ENCODE assay signal across 9 cellular contexts in genomic region chr11:63528729-63529278, GRCh38. TPM values are rescaled to one million over a fixed set of nuclear protein-coding genes. Genes with fewer than 3 reads are reported as not detected.
A peak's percentile ranks its signal among the peaks of the same experiment; 100 is the strongest.
DNase-seq lines count a peak whose midpoint lies in the region; TF ChIP-seq lines count a peak whose summit lies in the region.
"Not testable (repeated sequence)": the region's sequence is repeated elsewhere in the genome, so short reads cannot be mapped to it uniquely, and the experiment has no call there.
"Had no signal": no experiment of that assay in that cellular context is flagged by ENCODE, and none has a peak within 500 bp of the region (broad histone marks: within the 10 kb centered on the region; RNA-seq: fewer than 3 reads in every experiment).

No MANE protein-coding gene starts in this region.

- intact Hi-C loops in Calu3 (cut with micrococcal nuclease; ENCODE audit: unreplicated experiment), result not testable (repeated sequence)

- H3K4ac ChIP-seq in mesendoderm (ENCODE audit: low read depth, low read length), result peak overlapping the region; percentile 96

- CTCF ChIA-PET in Calu3 (lab: Charles Lee), result not testable (repeated sequence)

- not testable (repeated sequence) for H4K8ac ChIP-seq in mesendoderm (ENCODE audit: low read depth, low read length)

- H3K4me1 Mint-ChIP-seq in Calu3 (ENCODE audit: low read depth, unreplicated experiment) (peaks cover 58% of the 10 kb centered on the region), endodermal cell (peaks cover 49% of the 10 kb centered on the region), immature natural killer cell (peaks cover 41 to 46% of the 10 kb centered on the region in 2 donors)
- peaks cover 44% of the 10 kb centered on the region for H3K4me1 Mint-ChIP-seq in activated naive CD8-positive, alpha-beta T cell (ENCODE audit: low read depth)

- H3K56ac ChIP-seq in mesendoderm (ENCODE audit: low read length), result peak overlapping the region; percentile 88

- H3K4me2 ChIP-seq in Loucy (ENCODE audit: low read depth, low read length, poor library complexity, severe bottlenecking); mesendoderm (ENCODE audit: low read length): not testable (repeated sequence)

- not testable (repeated sequence) for H3K27ac ChIP-seq in endodermal cell (ENCODE audit: low read depth, low read length)
- peak overlapping the region; percentile 89 for H3K27ac ChIP-seq in mesendoderm (ENCODE audit: low read depth, low read length)
- peak overlapping the region; percentile 78 for H3K27ac ChIP-seq in substantia nigra (ENCODE audit: low read depth, low read length, poor library complexity, severe bottlenecking)

- not testable (repeated sequence) for TF ChIP-seq CTCF in Calu3 (IDR thresholded peaks at IDR 0.05; ENCODE audit: unreplicated experiment); Loucy (conservative IDR thresholded peaks at IDR 0.05; ENCODE audit: low read length); endodermal cell (conservative IDR thresholded peaks at IDR 0.05)

- H3K79me1 ChIP-seq in mesendoderm (ENCODE audit: low read length), result not testable (repeated sequence)

- H3K4me1 ChIP-seq in Loucy (ENCODE audit: insufficient read depth, low read length, poor library complexity, severe bottlenecking), result peaks cover 53% of the 10 kb centered on the region
- H3K4me1 ChIP-seq in endodermal cell (ENCODE audit: control insufficient read depth, insufficient read depth, low read length), result peaks cover 11% of the 10 kb centered on the region
- H3K4me1 ChIP-seq in mesendoderm (ENCODE audit: control insufficient read depth, low read depth, low read length), result peaks cover 10% of the 10 kb centered on the region

- peak overlapping the region; percentile 53 for H3K9ac ChIP-seq in Loucy (ENCODE audit: low read depth, low read length, poor library complexity, severe bottlenecking)
- H3K9ac ChIP-seq in endodermal cell (ENCODE audit: extremely low read depth, low read length, poor library complexity, severe bottlenecking), result peak overlapping the region; percentile 64
- H3K9ac ChIP-seq in mesendoderm (ENCODE audit: low read length), result peak overlapping the region; percentile 46

- not testable (repeated sequence) for H3F3A ChIP-seq in Loucy (ENCODE audit: low read depth)

- not testable (repeated sequence) for H3K9me3 ChIP-seq in Loucy (ENCODE audit: insufficient read depth, low read depth, low read length)
- H3K9me3 ChIP-seq in endodermal cell (ENCODE audit: control insufficient read depth, low read length), result peaks cover 11% of the 10 kb centered on the region

- not testable (repeated sequence) for H3K23ac ChIP-seq in mesendoderm (ENCODE audit: low read length)

- H3K9me3 Mint-ChIP-seq in Calu3 (ENCODE audit: low read depth, unreplicated experiment); activated naive CD8-positive, alpha-beta T cell (ENCODE audit: low read depth); immature natural killer cell: not testable (repeated sequence)
- peaks cover 22% of the 10 kb centered on the region for H3K9me3 Mint-ChIP-seq in endodermal cell

- not testable (repeated sequence) for H2AFZ ChIP-seq in Loucy (ENCODE audit: low read length)

- BruUV-seq in Calu3 (replicated peaks; lab: Mats Ljungman, UMichigan), result TSS peak; percentile 77

- peak overlapping the region; percentile 89 for H2BK120ac ChIP-seq in mesendoderm (ENCODE audit: low read depth, low read length)

- not testable (repeated sequence) for H3K4me3 ChIP-seq in Loucy (ENCODE audit: low read length, poor library complexity, severe bottlenecking); mesendoderm (ENCODE audit: low read length)
- H3K4me3 ChIP-seq in endodermal cell (ENCODE audit: low read length), result peak overlapping the region; percentile 77

- not testable (repeated sequence) for H3K27me3 ChIP-seq in Loucy (ENCODE audit: insufficient read depth, low read length, poor library complexity, severe bottlenecking); endodermal cell (ENCODE audit: control insufficient read depth, insufficient read depth, low read length, poor library complexity, severe bottlenecking); mesendoderm (ENCODE audit: insufficient read depth, low read length, poor library complexity)

- WGBS in endodermal cell (ENCODE audit: insufficient coverage in 1 of 2, insufficient read length in 1 of 2), 2 experiments, result 19 to 50% methylated on average over 1 of the region's 3 CpGs
- WGBS in mesendoderm (ENCODE audit: extremely low coverage, insufficient coverage, low lambda C conversion rate), result no CpG with 5 or more reads among the region's 3 CpGs

- not testable (repeated sequence) for H4K5ac ChIP-seq in mesendoderm (ENCODE audit: low read length)

- H2BK15ac ChIP-seq in mesendoderm (replicated peaks; ENCODE audit: low read depth), result not testable (repeated sequence)

- peak overlapping the region; percentile 68 for H3K18ac ChIP-seq in mesendoderm (ENCODE audit: low read length)

- not testable (repeated sequence) for H3K79me2 ChIP-seq in Loucy (ENCODE audit: insufficient read depth, low read length); mesendoderm (ENCODE audit: control insufficient read depth, insufficient read depth, low read length)

- not testable (repeated sequence) for H3K36me3 ChIP-seq in Loucy (ENCODE audit: insufficient read depth, low read length); endodermal cell (ENCODE audit: control insufficient read depth, insufficient read depth, low read length); mesendoderm (ENCODE audit: control insufficient read depth, insufficient read depth, low read length)

- H2AK5ac ChIP-seq in mesendoderm (ENCODE audit: low read length), result peak overlapping the region; percentile 96

- H2BK5ac ChIP-seq in mesendoderm (ENCODE audit: low read length), result peak overlapping the region; percentile 99

- H3K27ac Mint-ChIP-seq in Calu3 (ENCODE audit: unreplicated experiment), result peak overlapping the region; percentile 97
- H3K27ac Mint-ChIP-seq in activated naive CD8-positive, alpha-beta T cell, result peak overlapping the region; percentile 25
- H3K27ac Mint-ChIP-seq in endodermal cell, result peak overlapping the region; percentile 81
- peak overlapping the region in 4 of 6 donors; percentile 51 to 90 (median 67) for H3K27ac Mint-ChIP-seq in immature natural killer cell

- not testable (repeated sequence) for H3K9me2 ChIP-seq in Loucy (replicated peaks; ENCODE audit: low read depth, low read length)

- not testable (repeated sequence) for H3K27me3 Mint-ChIP-seq in Calu3 (ENCODE audit: unreplicated experiment); activated naive CD8-positive, alpha-beta T cell; endodermal cell (ENCODE audit: insufficient read depth); immature natural killer cell (ENCODE audit: low read depth in 3 of 3)

- not testable (repeated sequence) for H4K20me1 ChIP-seq in Loucy (ENCODE audit: insufficient read depth, low read length, poor library complexity, severe bottlenecking)

- H3K36me3 Mint-ChIP-seq in Calu3 (ENCODE audit: insufficient read depth, unreplicated experiment), result peaks cover 33% of the 10 kb centered on the region
- not testable (repeated sequence) for H3K36me3 Mint-ChIP-seq in activated naive CD8-positive, alpha-beta T cell; endodermal cell (ENCODE audit: low read depth); immature natural killer cell

- H3K4me3 Mint-ChIP-seq in Calu3 (ENCODE audit: low read depth, unreplicated experiment), result peak overlapping the region; percentile 55
- H3K4me3 Mint-ChIP-seq in activated naive CD8-positive, alpha-beta T cell; endodermal cell; immature natural killer cell: not testable (repeated sequence)

- not testable (repeated sequence) for DNase-seq in Calu3; immature natural killer cell; mesendoderm; substantia nigra (lab: John Stamatoyannopoulos, UW)
- DNase-seq in endodermal cell, result peak; percentile 52

RNA-seq across cellular contexts. Expression of gene PLAAT4, which starts 7.8 kb away (rescaled TPM):
- total RNA-seq in Calu3 (2022) (157 and 269 TPM in 2 replicates), endodermal cell (under 1 TPM in 1 of 2 donors, not detected in 1; 0.58 TPM)
- polyA plus RNA-seq in endodermal cell (2013, experiment 1 of 2), result not detected
- polyA plus RNA-seq in endodermal cell (2013, experiment 2 of 2), result not detected
- polyA plus RNA-seq in immature natural killer cell, result 100 to 1,000 TPM; 886 to 933 (median 906) TPM
- polyA plus RNA-seq in mesendoderm (2013, experiment 1 of 2), result 0.39 TPM
- polyA plus RNA-seq in mesendoderm (2013, experiment 2 of 2), result 0.38 TPM

RNA-seq across cellular contexts. Expression of gene LGALS12, which starts 22.9 kb away (rescaled TPM):
- total RNA-seq in Calu3 (2022) (not detected in 2 replicates), endodermal cell (10 to 100 TPM in 1 of 2 donors, 1 to 10 TPM in 1; 6.7 to 15.9 TPM)
- polyA plus RNA-seq in endodermal cell (2013, experiment 1 of 2), result 0.50 TPM
- polyA plus RNA-seq in endodermal cell (2013, experiment 2 of 2), result 0.62 TPM
- polyA plus RNA-seq in immature natural killer cell, result 1 to 10 TPM in 1 of 3 donors, not detected in 2; 1.7 TPM
- polyA plus RNA-seq in mesendoderm (2013, experiment 1 of 2), result 2.7 TPM
- 2.6 TPM for polyA plus RNA-seq in mesendoderm (2013, experiment 2 of 2)
- total RNA-seq: GM23248, M059J had no signal
- polyA plus RNA-seq: GM23248 had no signal

RNA-seq across cellular contexts. Expression of gene PLAAT2, which starts 34.4 kb away (rescaled TPM):
- 7.3 and 9.5 TPM in 2 replicates for total RNA-seq in Calu3 (2022)
- not detected for total RNA-seq in endodermal cell
- polyA plus RNA-seq in endodermal cell (2013, experiment 1 of 2), result not detected
- not detected for polyA plus RNA-seq in endodermal cell (2013, experiment 2 of 2)
- 1 to 10 TPM in 2 of 3 donors, not detected in 1; 2.8 to 3.0 TPM for polyA plus RNA-seq in immature natural killer cell
- 0.11 TPM for polyA plus RNA-seq in mesendoderm (2013, experiment 1 of 2)
- 0.08 TPM for polyA plus RNA-seq in mesendoderm (2013, experiment 2 of 2)
- total RNA-seq: GM23248 had no signal
- polyA plus RNA-seq: GM23248 had no signal

RNA-seq across cellular contexts. Expression of gene PLAAT5, which starts 37.8 kb away (rescaled TPM):
- total RNA-seq in Calu3 (2022) (0.42 and 0.57 TPM in 2 replicates), endodermal cell (10 to 100 TPM; 14.0 to 18.1 TPM)
- polyA plus RNA-seq in endodermal cell (2013, experiment 1 of 2), result 0.71 TPM
- polyA plus RNA-seq in endodermal cell (2013, experiment 2 of 2), result 0.33 TPM
- polyA plus RNA-seq in immature natural killer cell, result 1 to 10 TPM in 2 of 3 donors, under 1 TPM in 1; 0.63 to 3.8 (median 1.5) TPM
- 5.4 TPM for polyA plus RNA-seq in mesendoderm (2013, experiment 1 of 2)
- 5.7 TPM for polyA plus RNA-seq in mesendoderm (2013, experiment 2 of 2)
- total RNA-seq: GM23248, M059J had no signal
- polyA plus RNA-seq: GM23248 had no signal

Comparison
In these comparisons a context has a peak if more than half of its experiments do, and no peak if none do; other contexts are left out.
1. H3K27ac Mint-ChIP-seq: peak in every context shown above with its lines; median percentile 97 in Calu3; 81 in endodermal cell; 67 in immature natural killer cell; 25 in activated naive CD8-positive, alpha-beta T cell.
2. RNA of gene PLAAT4, which starts 7.8 kb away (total RNA-seq): 157 to 269 TPM in Calu3; 0.58 TPM in endodermal cell; every median in the first group is over 10 times any median in the second.
3. Peak in every context shown above with its lines, with median percentiles within 50 percentile points of each other: H3K9ac ChIP-seq.